ENCODE assay signal across 8 cellular contexts in the genomic region with DNA sequence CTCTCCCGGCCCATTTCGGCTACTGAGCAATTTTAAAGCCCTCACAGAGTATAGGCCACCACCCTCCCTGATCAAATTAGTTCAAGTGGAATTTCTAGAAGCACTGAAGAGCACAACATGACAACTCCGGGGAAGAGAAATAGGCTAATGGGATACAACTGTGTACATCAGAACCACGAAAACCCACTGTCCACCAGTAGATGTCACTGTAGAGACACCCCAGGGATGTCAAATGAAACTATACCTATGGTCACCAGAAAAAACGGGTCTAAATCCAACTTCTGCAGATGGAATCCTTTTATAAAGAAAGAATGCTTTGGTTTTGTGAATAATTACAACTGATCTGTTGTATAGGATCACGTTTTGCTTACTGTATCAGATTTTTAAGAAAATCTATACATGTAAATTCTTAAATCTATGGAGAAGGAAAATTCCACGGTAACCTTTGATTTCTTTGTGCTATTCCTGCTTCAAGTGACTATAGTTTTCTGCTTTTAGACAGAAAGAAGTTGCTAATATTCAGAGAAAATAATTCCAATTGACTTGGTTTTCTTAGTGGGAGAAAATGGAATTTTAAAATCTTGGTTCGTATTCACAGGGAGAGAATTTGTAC. TPM values are rescaled to one million over a fixed set of nuclear protein-coding genes. Genes with fewer than 3 reads are reported as not detected.
A peak's percentile ranks its signal among the peaks of the same experiment; 100 is the strongest.
DNase-seq lines count a peak whose midpoint lies in the region; ATAC-seq, FAIRE-seq and TF ChIP-seq lines count a peak whose summit lies in the region.

No MANE protein-coding gene starts in this region.

- peak; percentile 94 for FAIRE-seq in islet of Langerhans (lab: Jason Lieb, UNC)

- H3K4me3 ChIP-seq in SJCRH30 (no peak overlapping the region), mammary epithelial cell (replicated peaks in 1 of 3; ENCODE audit: insufficient read depth in 1 of 3, low read depth in 2 of 3, low read length in 3 of 3) (no peak overlapping the region)

- H3K27me3 ChIP-seq in SJCRH30 (no peaks in the 10 kb centered on the region), mammary epithelial cell (ENCODE audit: insufficient read depth, low read length) (no peaks in the 10 kb centered on the region)

- peaks cover 23% of the 10 kb centered on the region for H3K36me3 ChIP-seq in SJCRH30
- peaks cover 4% of the 10 kb centered on the region for H3K36me3 ChIP-seq in mammary epithelial cell (ENCODE audit: insufficient read depth, low read length)

- H3K4me1 ChIP-seq in SJCRH30 (no peaks in the 10 kb centered on the region), mammary epithelial cell (ENCODE audit: insufficient read depth, low read length) (no peaks in the 10 kb centered on the region)

- no TSS peak for BruUV-seq in mammary epithelial cell (replicated peaks; lab: Mats Ljungman, UMichigan)

- no peak overlapping the region for H3K4me2 ChIP-seq in mammary epithelial cell (ENCODE audit: insufficient read depth, low read depth, low read length)

- intact Hi-C loops in Right ventricle myocardium inferior (cut with DNase I) = loop anchor here (2.0 to 10.0 kb wide), 2 partner anchors 70 to 344 kb away; no protein-coding TSS in a partner anchor
- intact Hi-C loops in cardiac septum (cut with DNase I) = loop anchor here (5.0 kb wide), 2 partner anchors 48 to 343 kb away; a partner anchor contains a TSS
- intact Hi-C loops in mammary epithelial cell (cut with micrococcal nuclease) = loop anchor here (1.0 kb wide), 2 partner anchors 344 to 523 kb away; no protein-coding TSS in a partner anchor

- H3K9me3 Mint-ChIP-seq in stimulated activated naive B cell treated with anti-CD40 and anti-IgM and Interleukin-4, amounts not matched to agents 10 μg/mL and 1 μg/mL and 100 μg/mL, for 72 hours = no peaks in the 10 kb centered on the region

- no peak for TF ChIP-seq EP300 in Ishikawa (IDR thresholded peaks at IDR 0.05; ENCODE audit: borderline replicate concordance)

- TF ChIP-seq RAD21 in Ishikawa (IDR thresholded peaks at IDR 0.05; ENCODE audit: low read depth) = peak; percentile 60

- no peaks in the 10 kb centered on the region for H3K79me2 ChIP-seq in mammary epithelial cell (ENCODE audit: insufficient read depth, low read length)

- TF ChIP-seq CTCF in mammary epithelial cell (conservative IDR thresholded peaks at IDR 0.05 in 1 of 2, IDR thresholded peaks at IDR 0.05 in 1 of 2; ENCODE audit: extremely low read depth in 1 of 2, insufficient read depth in 1 of 2, low read depth in 1 of 2, low read length in 2 of 2) = peak; percentile 79 to 82

- no peak overlapping the region for H3K4me3 Mint-ChIP-seq in stimulated activated naive B cell treated with anti-CD40 and anti-IgM and Interleukin-4, amounts not matched to agents 10 μg/mL and 1 μg/mL and 100 μg/mL, for 72 hours

- H3K9me3 ChIP-seq in SJCRH30 (replicated peaks) (no peaks in the 10 kb centered on the region), mammary epithelial cell (replicated peaks; ENCODE audit: insufficient read depth, low read length) (no peaks in the 10 kb centered on the region)

- in situ Hi-C loops in mammary epithelial cell (cut with MboI; ENCODE audit: low sequenced_read_pairs in 2 of 2) = loop anchor here in 1 of 2 donors (25.0 kb wide), 1 partner anchor 182 kb away; no protein-coding TSS in a partner anchor

- peaks cover 33 to 43% of the 10 kb centered on the region in 2 donors for H3K36me3 Mint-ChIP-seq in stimulated activated naive B cell treated with anti-CD40 and anti-IgM and Interleukin-4, amounts not matched to agents 10 μg/mL and 1 μg/mL and 100 μg/mL, for 72 hours

- H2AFZ ChIP-seq in mammary epithelial cell (ENCODE audit: low read depth, low read length) = no peak overlapping the region

- H4K20me1 ChIP-seq in mammary epithelial cell (ENCODE audit: insufficient read depth, low read length) = no peaks in the 10 kb centered on the region

- peaks cover 0 to 3% of the 10 kb centered on the region in 2 donors for H3K4me1 Mint-ChIP-seq in stimulated activated naive B cell treated with anti-CD40 and anti-IgM and Interleukin-4, amounts not matched to agents 10 μg/mL and 1 μg/mL and 100 μg/mL, for 72 hours

- ATAC-seq in Right ventricle myocardium inferior = peak; percentile 64
- ATAC-seq in stimulated activated naive B cell treated with anti-CD40 and anti-IgM and Interleukin-4, amounts not matched to agents 10 μg/mL and 1 μg/mL and 100 μg/mL, for 72 hours (replicated peaks) = peak; percentile 53 to 75
- no peak for ATAC-seq in GM21717 (IDR thresholded peaks at IDR 0.05; ENCODE audit: unreplicated experiment)

- no peak overlapping the region for H3K27ac ChIP-seq in SJCRH30
- H3K27ac ChIP-seq in mammary epithelial cell (ENCODE audit: insufficient read depth, low read depth, low read length) = no peak overlapping the region

- H3K9ac ChIP-seq in mammary epithelial cell (ENCODE audit: insufficient read depth, low read length) = no peak overlapping the region

- no peak for DNase-seq in Right ventricle myocardium inferior (ENCODE audit: missing footprints)
- no peak for DNase-seq in cardiac septum (ENCODE audit: low spot score)
- peak; percentile 60 to 79 for DNase-seq in SJCRH30
- peak; percentile 36 for DNase-seq in mammary epithelial cell
- no peak for DNase-seq in stimulated activated naive B cell treated with anti-CD40 and anti-IgM and Interleukin-4, amounts not matched to agents 10 μg/mL and 1 μg/mL and 100 μg/mL, for 72 hours

- 40% methylated on average over 6 of the region's 8 CpGs for WGBS in mammary epithelial cell (ENCODE audit: low coverage, missing lambda C conversion rate)

- H3K27me3 Mint-ChIP-seq in stimulated activated naive B cell treated with anti-CD40 and anti-IgM and Interleukin-4, amounts not matched to agents 10 μg/mL and 1 μg/mL and 100 μg/mL, for 72 hours = peaks cover 0 to 11% of the 10 kb centered on the region in 2 donors

- H3K27ac Mint-ChIP-seq in stimulated activated naive B cell treated with anti-CD40 and anti-IgM and Interleukin-4, amounts not matched to agents 10 μg/mL and 1 μg/mL and 100 μg/mL, for 72 hours = peak overlapping the region; percentile 48

- CTCF ChIA-PET in mammary epithelial cell (lab: Charles Lee; ENCODE audit: low non-redundant PET) = no interaction called here

- dilution Hi-C loops in mammary epithelial cell (cut with HindIII; ENCODE audit: low sequenced_read_pairs) = no loop called here

TF ChIP-seq in Ishikawa, 13 proteins besides CTCF, POLR2A, EP300 and RAD21:
- TF ChIP-seq, protein P1, sequence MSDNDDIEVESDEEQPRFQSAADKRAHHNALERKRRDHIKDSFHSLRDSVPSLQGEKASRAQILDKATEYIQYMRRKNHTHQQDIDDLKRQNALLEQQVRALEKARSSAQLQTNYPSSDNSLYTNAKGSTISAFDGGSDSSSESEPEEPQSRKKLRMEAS (IDR thresholded peaks at IDR 0.05) = no peak
- TF ChIP-seq EGR1 (IDR thresholded peaks at IDR 0.05) (no peak), TCF12 (IDR thresholded peaks at IDR 0.05; ENCODE audit: low read depth) (no peak), TAF1 (IDR thresholded peaks at IDR 0.05; ENCODE audit: low read depth) (no peak), CREB1 (IDR thresholded peaks at IDR 0.05; ENCODE audit: low read depth) (no peak), FOXM1 (IDR thresholded peaks at IDR 0.05; ENCODE audit: borderline replicate concordance, low read depth) (no peak), NFIC (IDR thresholded peaks at IDR 0.05) (no peak), ZBTB7A (IDR thresholded peaks at IDR 0.05; ENCODE audit: low read depth) (no peak), TEAD4 (IDR thresholded peaks at IDR 0.05) (no peak)

RNA-seq across cellular contexts. Expression of a gene that starts 29.5 kb away (rescaled TPM):
- not detected for total RNA-seq in Right ventricle myocardium inferior
- not detected for total RNA-seq in cardiac septum
- total RNA-seq in SJCRH30 (2014; rRNA removed; shearing (Covaris generic)) = 0.38 and 0.51 TPM in 2 replicates
- under 1 TPM in 1 of 2 donors, not detected in 1; under 0.01 TPM for total RNA-seq in mammary epithelial cell
- 0.05 TPM for polyA plus RNA-seq in mammary epithelial cell
- polyA minus RNA-seq in mammary epithelial cell = not detected

Comparison
In these comparisons a context has a peak if more than half of its experiments do, and no peak if none do; other contexts are left out.
1. DNase-seq: peak in SJCRH30 (2 of 2) and mammary epithelial cell (single experiment); none in Right ventricle myocardium inferior (single experiment), cardiac septum (single experiment) and stimulated activated naive B cell treated with anti-CD40 and anti-IgM and Interleukin-4, amounts not matched to agents 10 μg/mL and 1 μg/mL and 100 μg/mL, for 72 hours (single experiment).